ENCODE assay signal across 24 cellular contexts in the genomic region with DNA sequence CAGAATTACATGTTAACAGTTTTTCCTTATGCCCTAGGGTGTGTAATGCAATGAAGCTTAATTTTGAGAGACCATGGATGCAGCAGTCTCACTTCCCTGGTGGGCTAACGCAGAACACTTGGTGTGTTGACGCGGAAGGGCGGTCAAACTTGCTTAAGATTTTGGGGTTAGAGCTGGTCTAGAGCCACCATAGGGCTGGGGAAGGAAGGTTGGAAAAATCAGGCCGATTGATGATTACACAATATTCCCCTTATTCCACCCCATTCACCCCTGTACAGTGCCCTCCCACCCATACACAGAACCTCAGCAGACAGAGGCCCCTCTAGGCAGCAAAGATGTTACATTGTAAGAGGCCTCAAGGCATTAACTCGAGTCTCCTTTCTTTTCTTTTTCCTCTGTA. TPM values are rescaled to one million over a fixed set of nuclear protein-coding genes. Genes with fewer than 3 reads are reported as not detected.
DNase-seq lines count a peak whose midpoint lies in the region; ATAC-seq and TF ChIP-seq lines count a peak whose summit lies in the region.
"Had no signal": no experiment of that assay in that cellular context is flagged by ENCODE, and none has a peak within 500 bp of the region (broad histone marks: within the 10 kb centered on the region; RNA-seq: fewer than 3 reads in every experiment).

No MANE protein-coding gene starts in this region.

- H3K27me3 ChIP-seq in Caco-2 (replicated peaks; ENCODE audit: control insufficient read depth, insufficient read depth, low read length) (no peaks in the 10 kb centered on the region), psoas muscle (ENCODE audit: insufficient read depth in 3 of 3, low read length in 2 of 3) (no peaks in the 10 kb centered on the region), aorta (ENCODE audit: control insufficient read depth in 1 of 2, insufficient read depth in 2 of 2, low read length in 1 of 2) (no peaks in the 10 kb centered on the region)
- H3K27me3 ChIP-seq: ascending aorta, MG63, uterus had no signal

- DNase-seq in Caco-2 (no peak), activated B cell treated with CpG ODN at 0.5 μM for 24 hours (no peak), immature natural killer cell (no peak), psoas muscle (no peak), aorta (no peak), DMS53 (lab: John Stamatoyannopoulos, UW) (no peak), AG20443 (ENCODE audit: low spot score) (no peak)
- DNase-seq in activated naive CD4-positive, alpha-beta T cell treated with anti-CD3 and anti-CD28 coated beads, Interleukin-2, amount 10 ng/mL, durations not matched to agents 7 days and 5 days = no peak
- DNase-seq: activated CD4-positive, alpha-beta T cell treated with anti-CD3 and anti-CD28 coated beads, Interleukin-2, amount 10 ng/mL, durations not matched to agents 7 days and 5 days; activated naive CD4-positive, alpha-beta T cell treated with anti-CD3 and anti-CD28 coated beads for 36 hours; activated T-cell treated with anti-CD3 and anti-CD28 coated beads, Interleukin-2, amount 50 U/mL, for 48 hours; CD4-positive, alpha-beta memory T cell; DMS 273 treated with DMSO at 0.1 percent for 48 hours; head of caudate nucleus; MG63; NCI-H1436; NCI-H446; OCI-M1; uterus had no signal

- TF ChIP-seq CTCF in Caco-2 (IDR thresholded peaks at IDR 0.05; ENCODE audit: insufficient read depth in 1 of 2, low read depth in 1 of 2, low read length in 1 of 2, severe bottlenecking in 1 of 2, unreplicated experiment in 1 of 2) (no peak), activated B cell treated with CpG ODN at 0.5 μM for 24 hours (IDR thresholded peaks at IDR 0.05) (no peak), psoas muscle (IDR thresholded peaks at IDR 0.05) (no peak)

- ATAC-seq in activated B cell treated with CpG ODN at 0.5 μM for 24 hours (ENCODE audit: low read depth) (no peak), psoas muscle (no peak), aorta (ENCODE audit: low FRiP score) (no peak)
- ATAC-seq: HCT116, Right ventricle myocardium inferior had no signal

- H3K36me3 Mint-ChIP-seq in Caco-2 (ENCODE audit: insufficient read depth, unreplicated experiment) = peaks cover 7% of the 10 kb centered on the region
- no peaks in the 10 kb centered on the region for H3K36me3 Mint-ChIP-seq in activated B cell treated with CpG ODN at 0.5 μM for 24 hours (ENCODE audit: low read depth)
- H3K36me3 Mint-ChIP-seq in immature natural killer cell = no peaks in the 10 kb centered on the region
- H3K36me3 Mint-ChIP-seq in activated naive CD4-positive, alpha-beta T cell treated with anti-CD3 and anti-CD28 coated beads, Interleukin-2, amount 10 ng/mL, durations not matched to agents 7 days and 5 days = peaks cover 20% of the 10 kb centered on the region

- H3K9me3 ChIP-seq in Caco-2 (no peaks in the 10 kb centered on the region), psoas muscle (no peaks in the 10 kb centered on the region), aorta (ENCODE audit: control insufficient read depth, low read length) (no peaks in the 10 kb centered on the region)
- H3K9me3 ChIP-seq: ascending aorta, MG63, uterus had no signal

- H3K4me1 Mint-ChIP-seq in Caco-2 (ENCODE audit: low read depth, unreplicated experiment) = peaks cover 53% of the 10 kb centered on the region
- peaks cover 41% of the 10 kb centered on the region for H3K4me1 Mint-ChIP-seq in activated B cell treated with CpG ODN at 0.5 μM for 24 hours
- peaks cover 76 to 97% of the 10 kb centered on the region in 2 donors for H3K4me1 Mint-ChIP-seq in immature natural killer cell
- peaks cover 43% of the 10 kb centered on the region for H3K4me1 Mint-ChIP-seq in activated naive CD4-positive, alpha-beta T cell treated with anti-CD3 and anti-CD28 coated beads, Interleukin-2, amount 10 ng/mL, durations not matched to agents 7 days and 5 days

- H3K4me3 Mint-ChIP-seq in Caco-2 (ENCODE audit: unreplicated experiment) = peak overlapping the region; percentile 43
- H3K4me3 Mint-ChIP-seq in activated B cell treated with CpG ODN at 0.5 μM for 24 hours = no peak overlapping the region
- H3K4me3 Mint-ChIP-seq in immature natural killer cell = peak overlapping the region in 1 of 5 donors; percentile 10
- no peak overlapping the region for H3K4me3 Mint-ChIP-seq in activated naive CD4-positive, alpha-beta T cell treated with anti-CD3 and anti-CD28 coated beads, Interleukin-2, amount 10 ng/mL, durations not matched to agents 7 days and 5 days
- H3K4me3 Mint-ChIP-seq: activated CD4-positive, alpha-beta T cell treated with anti-CD3 and anti-CD28 coated beads, Interleukin-2, amount 10 ng/mL, durations not matched to agents 7 days and 5 days; activated naive CD4-positive, alpha-beta T cell treated with anti-CD3 and anti-CD28 coated beads for 36 hours; CD4-positive, alpha-beta memory T cell; central memory CD8-positive, alpha-beta T cell had no signal

- peak overlapping the region; percentile 52 for H3K27ac Mint-ChIP-seq in Caco-2 (ENCODE audit: unreplicated experiment)
- peak overlapping the region; percentile 1 for H3K27ac Mint-ChIP-seq in activated B cell treated with CpG ODN at 0.5 μM for 24 hours
- H3K27ac Mint-ChIP-seq in immature natural killer cell = peak overlapping the region; percentile 2 to 71 (median 36)
- no peak overlapping the region for H3K27ac Mint-ChIP-seq in activated naive CD4-positive, alpha-beta T cell treated with anti-CD3 and anti-CD28 coated beads, Interleukin-2, amount 10 ng/mL, durations not matched to agents 7 days and 5 days
- H3K27ac Mint-ChIP-seq: activated CD4-positive, alpha-beta T cell treated with anti-CD3 and anti-CD28 coated beads, Interleukin-2, amount 10 ng/mL, durations not matched to agents 7 days and 5 days; activated naive CD4-positive, alpha-beta T cell treated with anti-CD3 and anti-CD28 coated beads for 36 hours had no signal

- H3K27ac ChIP-seq in psoas muscle (peak overlapping the region; percentile 20), aorta (ENCODE audit: low read depth in 1 of 2, low read length in 2 of 2) (no peak overlapping the region)
- H3K27ac ChIP-seq: ascending aorta, uterus, VCaP had no signal

- WGBS in psoas muscle, 3 donors = 88 to 93% (median 89%) methylated on average over 6 of the region's 6 CpGs
- WGBS in aorta, 2 donors = 87 to 94% methylated on average over 6 of the region's 6 CpGs

- no peaks in the 10 kb centered on the region for H3K9me3 Mint-ChIP-seq in Caco-2 (ENCODE audit: unreplicated experiment)
- no peaks in the 10 kb centered on the region for H3K9me3 Mint-ChIP-seq in activated B cell treated with CpG ODN at 0.5 μM for 24 hours
- H3K9me3 Mint-ChIP-seq in immature natural killer cell = no peaks in the 10 kb centered on the region
- H3K9me3 Mint-ChIP-seq in activated naive CD4-positive, alpha-beta T cell treated with anti-CD3 and anti-CD28 coated beads, Interleukin-2, amount 10 ng/mL, durations not matched to agents 7 days and 5 days = peaks cover 3% of the 10 kb centered on the region
- H3K9me3 Mint-ChIP-seq: activated naive CD4-positive, alpha-beta T cell treated with anti-CD3 and anti-CD28 coated beads for 36 hours; CD4-positive, alpha-beta memory T cell; central memory CD8-positive, alpha-beta T cell had no signal

- CTCF ChIA-PET in Caco-2 (lab: Charles Lee) (interaction anchor here (0.9 kb wide), 1 partner anchor 16 kb away, joined by 3 read pairs; no protein-coding TSS in a partner anchor), activated B cell treated with CpG ODN at 0.5 μM for 24 hours (lab: Charles Lee) (no interaction called here)
- CTCF ChIA-PET in activated naive CD4-positive, alpha-beta T cell treated with anti-CD3 and anti-CD28 coated beads, Interleukin-2, amount 10 ng/mL, durations not matched to agents 7 days and 5 days (lab: Charles Lee) = interaction anchor here (0.6 kb wide), 1 partner anchor 22 kb away, joined by 3 read pairs; no protein-coding TSS in a partner anchor

- no TSS peak for BruUV-seq in Caco-2 (replicated peaks; lab: Mats Ljungman, UMichigan)

- POLR2A ChIA-PET in Caco-2 (lab: Charles Lee) = interaction anchor here (1.0 kb wide), 1 partner anchor 19 kb away, joined by 11 read pairs; no protein-coding TSS in a partner anchor
- POLR2A ChIA-PET in activated B cell treated with CpG ODN at 0.5 μM for 24 hours (lab: Charles Lee) = no interaction called here

- H3K4me1 ChIP-seq in Caco-2 (peaks cover 57% of the 10 kb centered on the region), psoas muscle (peaks cover 86% of the 10 kb centered on the region), aorta (ENCODE audit: control insufficient read depth in 1 of 2, insufficient read depth in 2 of 2, low read length in 2 of 2) (peaks cover 5 to 11% of the 10 kb centered on the region in 2 donors)

- H3K36me3 ChIP-seq in Caco-2 (ENCODE audit: control insufficient read depth, insufficient read depth, low read length) (no peaks in the 10 kb centered on the region), psoas muscle (ENCODE audit: insufficient read depth in 1 of 2, low read depth in 1 of 2) (no peaks in the 10 kb centered on the region), aorta (ENCODE audit: control insufficient read depth in 1 of 2, insufficient read depth in 2 of 2, low read length in 1 of 2) (no peaks in the 10 kb centered on the region)
- H3K36me3 ChIP-seq: ascending aorta, MG63, uterus had no signal

- intact Hi-C loops in Caco-2 (cut with micrococcal nuclease; ENCODE audit: unreplicated experiment) (loop anchor here (1.0 to 2.0 kb wide), 2 partner anchors 19 to 23 kb away; partner anchors contain the start of gene VGLL4), activated B cell treated with CpG ODN at 0.5 μM for 24 hours (cut with micrococcal nuclease) (no loop called here), psoas muscle (cut with DNase I) (no loop called here), aorta (cut with DNase I) (no loop called here)

- H3K27me3 Mint-ChIP-seq in Caco-2 (ENCODE audit: insufficient read depth, unreplicated experiment) (no peaks in the 10 kb centered on the region), activated B cell treated with CpG ODN at 0.5 μM for 24 hours (no peaks in the 10 kb centered on the region), immature natural killer cell (ENCODE audit: low read depth in 3 of 3) (no peaks in the 10 kb centered on the region)
- no peaks in the 10 kb centered on the region for H3K27me3 Mint-ChIP-seq in activated naive CD4-positive, alpha-beta T cell treated with anti-CD3 and anti-CD28 coated beads, Interleukin-2, amount 10 ng/mL, durations not matched to agents 7 days and 5 days
- H3K27me3 Mint-ChIP-seq: activated CD4-positive, alpha-beta T cell treated with anti-CD3 and anti-CD28 coated beads, Interleukin-2, amount 10 ng/mL, durations not matched to agents 7 days and 5 days; CD4-positive, alpha-beta memory T cell; central memory CD8-positive, alpha-beta T cell had no signal

- no peak overlapping the region for H3K4me3 ChIP-seq in Caco-2 (ENCODE audit: low read depth, low read length)
- no peak overlapping the region for H3K4me3 ChIP-seq in psoas muscle
- H3K4me3 ChIP-seq in aorta (ENCODE audit: low read length in 2 of 2) = no peak overlapping the region
- H3K4me3 ChIP-seq: ascending aorta, MG63, uterus had no signal

RNA-seq across cellular contexts. Expression of gene VGLL4, which starts 24.3 kb away (rescaled TPM):
- total RNA-seq in Caco-2 (2022) (42.8 and 46.1 TPM in 2 replicates), activated B cell treated with CpG ODN at 0.5 μM for 24 hours (19.2 and 19.3 TPM in 2 replicates), psoas muscle (10 to 100 TPM; 11.2 to 14.8 (median 12.7) TPM), aorta (100 to 1,000 TPM in 1 of 2 donors, 10 to 100 TPM in 1; 93.5 to 104 TPM)
- polyA plus RNA-seq in immature natural killer cell (10 to 100 TPM; 11.9 to 44.4 (median 25.6) TPM), psoas muscle (10 to 100 TPM in 1 of 3 donors, 1 to 10 TPM in 2; 8.0 to 14.5 (median 8.3) TPM), aorta (10 to 100 TPM; 44.7 to 47.8 TPM)
